Comparison of ENCODE assay signal across 11 cellular contexts in the genomic region with DNA sequence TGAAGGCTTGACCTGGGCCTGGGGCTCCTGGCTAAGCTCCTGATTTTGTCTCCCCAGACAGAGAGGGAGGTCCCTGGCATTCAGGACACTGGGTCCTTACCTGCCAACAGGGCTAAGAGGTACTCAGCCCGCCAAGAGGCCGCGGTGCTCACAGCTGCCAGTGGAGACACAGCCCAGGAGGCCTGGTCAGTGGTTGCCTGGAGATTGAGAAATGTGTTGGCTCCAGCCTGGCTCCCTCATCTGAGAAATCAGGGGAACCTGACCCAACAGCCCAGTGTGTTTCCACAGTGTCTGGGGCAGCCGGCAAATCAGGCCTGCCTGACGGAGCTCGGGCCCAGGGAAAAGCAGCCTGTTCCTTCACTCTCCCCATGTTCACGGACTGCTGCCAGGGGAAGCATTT.
A peak's percentile ranks its signal among the peaks of the same experiment; 100 is the strongest.
DNase-seq lines count a peak whose midpoint lies in the region; ATAC-seq and TF ChIP-seq lines count a peak whose summit lies in the region.
"Had no signal": no experiment of that assay in that cellular context is flagged by ENCODE, and none has a peak within 500 bp of the region (broad histone marks: within the 10 kb centered on the region; RNA-seq: fewer than 3 reads in every experiment).

No MANE protein-coding gene starts in this region.

- intact Hi-C loops in gastrocnemius medialis (cut with DNase I; ENCODE audit: low total_unique reads) = no loop called here

- H3K9me3 Mint-ChIP-seq in endodermal cell = peaks cover 6% of the 10 kb centered on the region
- peaks cover 18% of the 10 kb centered on the region for H3K9me3 Mint-ChIP-seq in mesothelial cell of epicardium

- no peaks in the 10 kb centered on the region for H3K36me3 ChIP-seq in right atrium auricular region
- no peaks in the 10 kb centered on the region for H3K36me3 ChIP-seq in gastrocnemius medialis
- no peaks in the 10 kb centered on the region for H3K36me3 ChIP-seq in endodermal cell (ENCODE audit: control insufficient read depth, insufficient read depth, low read length)

- H3K36me3 Mint-ChIP-seq in endodermal cell (ENCODE audit: low read depth) = no peaks in the 10 kb centered on the region
- no peaks in the 10 kb centered on the region for H3K36me3 Mint-ChIP-seq in mesothelial cell of epicardium
- H3K36me3 Mint-ChIP-seq: activated naive CD8-positive, alpha-beta T cell had no signal

- WGBS in endodermal cell (ENCODE audit: insufficient coverage in 1 of 2, insufficient read length in 1 of 2), 2 experiments = 93 to 95% methylated on average over 7 of the region's 7 CpGs

- peaks cover 0 to 7% of the 10 kb centered on the region in 2 donors for H3K9me3 ChIP-seq in right atrium auricular region
- no peaks in the 10 kb centered on the region for H3K9me3 ChIP-seq in gastrocnemius medialis
- no peaks in the 10 kb centered on the region for H3K9me3 ChIP-seq in endodermal cell (ENCODE audit: control insufficient read depth, low read length)

- H3K4me3 ChIP-seq in right atrium auricular region = no peak overlapping the region
- no peak overlapping the region for H3K4me3 ChIP-seq in gastrocnemius medialis
- no peak overlapping the region for H3K4me3 ChIP-seq in endodermal cell (ENCODE audit: low read length)

- no peak overlapping the region for H3K27ac Mint-ChIP-seq in endodermal cell
- H3K27ac Mint-ChIP-seq in mesothelial cell of epicardium = no peak overlapping the region
- H3K27ac Mint-ChIP-seq: activated naive CD8-positive, alpha-beta T cell had no signal

- H3K27me3 ChIP-seq in right atrium auricular region (no peaks in the 10 kb centered on the region), gastrocnemius medialis (no peaks in the 10 kb centered on the region), endodermal cell (ENCODE audit: control insufficient read depth, insufficient read depth, low read length, poor library complexity, severe bottlenecking) (no peaks in the 10 kb centered on the region)

- H3K27me3 Mint-ChIP-seq in endodermal cell (ENCODE audit: insufficient read depth) (no peaks in the 10 kb centered on the region), mesothelial cell of epicardium (ENCODE audit: low read depth) (no peaks in the 10 kb centered on the region)

- H3K4me1 ChIP-seq in right atrium auricular region (peaks cover 0 to 35% of the 10 kb centered on the region in 2 donors), gastrocnemius medialis (peaks cover 4 to 16% of the 10 kb centered on the region in 2 donors), endodermal cell (ENCODE audit: control insufficient read depth, insufficient read depth, low read length) (no peaks in the 10 kb centered on the region)

- no peak for TF ChIP-seq POLR2A in gastrocnemius medialis (IDR thresholded peaks at IDR 0.05)

- ATAC-seq in gastrocnemius medialis (peak; percentile 84 to 91), esophagus mucosa (no peak)

- no peak overlapping the region for H3K9ac ChIP-seq in endodermal cell (ENCODE audit: extremely low read depth, low read length, poor library complexity, severe bottlenecking)

- H3K4me1 Mint-ChIP-seq in endodermal cell (no peaks in the 10 kb centered on the region), mesothelial cell of epicardium (peaks cover 10% of the 10 kb centered on the region)

- DNase-seq in C1 segment of cervical spinal cord (lab: John Stamatoyannopoulos, UW) (peak in 9 of 14 donors; percentile 9 to 72 (median 44)), amniotic epithelial cell (ENCODE audit: low read depth) (peak; percentile 67), right atrium auricular region (ENCODE audit: low spot score) (peak; percentile 88), gastrocnemius medialis (peak; percentile 62 to 81), endodermal cell (no peak), mesothelial cell of epicardium (ENCODE audit: low spot score in 2 of 2, unreplicated experiment in 2 of 2) (no peak)
- no peak for DNase-seq in activated CD4-positive, CD25-positive, alpha-beta regulatory T cell (lab: John Stamatoyannopoulos, UW)
- DNase-seq: AML-193; stimulated activated naive CD4-positive, alpha-beta T cell treated with Interleukin-2 at 50 U/mL for 16 hours had no signal

- no peak overlapping the region for H3K4me3 Mint-ChIP-seq in endodermal cell
- no peak overlapping the region for H3K4me3 Mint-ChIP-seq in mesothelial cell of epicardium
- H3K4me3 Mint-ChIP-seq: activated naive CD8-positive, alpha-beta T cell had no signal

- TF ChIP-seq CTCF in right atrium auricular region (IDR thresholded peaks at IDR 0.05) (no peak), gastrocnemius medialis (IDR thresholded peaks at IDR 0.05 in 4 of 5, conservative IDR thresholded peaks at IDR 0.05 in 1 of 5) (no peak), endodermal cell (conservative IDR thresholded peaks at IDR 0.05) (no peak), mesothelial cell of epicardium (IDR thresholded peaks at IDR 0.05; ENCODE audit: unreplicated experiment) (no peak)

- in situ Hi-C loops in gastrocnemius medialis (cut with MboI; ENCODE audit: low sequenced_read_pairs in 4 of 4) = no loop called here

- H3K27ac ChIP-seq in right atrium auricular region (peak overlapping the region in 1 of 2 donors; percentile 45), gastrocnemius medialis (peak overlapping the region; percentile 12 to 54 (median 46)), endodermal cell (ENCODE audit: low read depth, low read length) (no peak overlapping the region)

Comparison
In these comparisons a context has a peak if more than half of its experiments do, and no peak if none do; other contexts are left out.
1. DNase-seq: peak in C1 segment of cervical spinal cord (9 of 14), amniotic epithelial cell (single experiment), right atrium auricular region (single experiment) and gastrocnemius medialis (2 of 2); none in activated CD4-positive, CD25-positive, alpha-beta regulatory T cell (0 of 4), endodermal cell (single experiment) and mesothelial cell of epicardium (0 of 2).